ENCODE assay signal across 1 cellular context in genomic region chr5:124235031-124235562, GRCh38.
TF ChIP-seq lines count a peak whose summit lies in the region.

No MANE protein-coding gene starts in this region.

TF ChIP-seq in WTC11, 78 proteins besides CTCF, POLR2A, EP300 and RAD21:
- TF ChIP-seq ARID4B (CRISPR knock-in tag; IDR thresholded peaks at IDR 0.05; ENCODE audit: borderline replicate concordance) (no peak), ZNF532 (CRISPR knock-in tag; IDR thresholded peaks at IDR 0.05; ENCODE audit: borderline replicate concordance) (no peak), ZMAT4 (CRISPR knock-in tag; IDR thresholded peaks at IDR 0.05) (no peak), NFE2L1 (CRISPR knock-in tag; IDR thresholded peaks at IDR 0.05) (no peak), SMAD4 (CRISPR knock-in tag; IDR thresholded peaks at IDR 0.05) (no peak), NR3C1 (CRISPR knock-in tag; conservative IDR thresholded peaks at IDR 0.05; ENCODE audit: low read depth) (no peak), ZNF416 (CRISPR knock-in tag; IDR thresholded peaks at IDR 0.05) (no peak), CDX4 (CRISPR knock-in tag; IDR thresholded peaks at IDR 0.05; ENCODE audit: borderline replicate concordance) (no peak)
